11 cellular contexts compared by ENCODE assay signal in the genomic region with DNA sequence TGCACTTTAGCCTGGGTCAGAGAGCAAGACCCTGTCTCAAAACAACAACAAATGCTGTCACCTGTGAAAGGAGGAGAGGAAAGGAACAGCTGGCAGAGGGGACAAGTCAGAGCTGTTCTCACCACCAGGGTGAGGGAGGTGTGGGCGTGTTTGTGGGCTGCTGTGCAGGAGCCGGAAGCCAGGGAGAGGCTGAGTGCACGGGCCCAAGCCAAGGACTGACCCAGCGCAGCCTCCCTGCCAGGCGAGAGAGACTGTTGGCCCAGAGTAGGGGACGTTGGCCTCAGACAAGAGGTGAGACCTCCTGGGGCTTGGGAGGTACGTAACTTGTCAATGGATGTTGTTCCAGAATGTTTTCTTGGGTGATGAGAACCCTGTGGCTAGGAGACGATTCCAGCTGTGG. TPM values are rescaled to one million over a fixed set of nuclear protein-coding genes. Genes with fewer than 3 reads are reported as not detected.
DNase-seq lines count a peak whose midpoint lies in the region; ATAC-seq and TF ChIP-seq lines count a peak whose summit lies in the region.
"Had no signal": no experiment of that assay in that cellular context is flagged by ENCODE, and none has a peak within 500 bp of the region (broad histone marks: within the 10 kb centered on the region; RNA-seq: fewer than 3 reads in every experiment).

No MANE protein-coding gene starts in this region.

- no peaks in the 10 kb centered on the region for H3K36me3 ChIP-seq in left lung
- H3K36me3 ChIP-seq in tibial artery = no peaks in the 10 kb centered on the region

- no peak overlapping the region for H3K4me3 Mint-ChIP-seq in activated T-cell treated with anti-CD3 and anti-CD28 coated beads, Interleukin-2, amount 50 U/mL, for 4 hours
- H3K4me3 Mint-ChIP-seq in activated naive CD4-positive, alpha-beta T cell treated with anti-CD3 and anti-CD28 coated beads for 36 hours = no peak overlapping the region
- H3K4me3 Mint-ChIP-seq: activated naive CD4-positive, alpha-beta T cell treated with anti-CD3 and anti-CD28 coated beads, Interleukin-2, amount 50 U/mL, for 24 hours had no signal

- H3K27me3 ChIP-seq in left lung = no peaks in the 10 kb centered on the region
- H3K27me3 ChIP-seq in tibial artery = no peaks in the 10 kb centered on the region

- peaks cover 21% of the 10 kb centered on the region for H3K4me1 Mint-ChIP-seq in activated T-cell treated with anti-CD3 and anti-CD28 coated beads, Interleukin-2, amount 50 U/mL, for 4 hours (ENCODE audit: low read depth)
- peaks cover 12% of the 10 kb centered on the region for H3K4me1 Mint-ChIP-seq in activated naive CD4-positive, alpha-beta T cell treated with anti-CD3 and anti-CD28 coated beads for 36 hours (ENCODE audit: low read depth)

- CTCF ChIA-PET in activated naive CD4-positive, alpha-beta T cell treated with anti-CD3 and anti-CD28 coated beads for 36 hours (lab: Charles Lee) = interaction anchor here (0.7 to 1.3 kb wide), 2 partner anchors 89 to 310 kb away, joined by 3 read pairs; no protein-coding TSS in a partner anchor

- ATAC-seq in activated T-cell treated with anti-CD3 and anti-CD28 coated beads, Interleukin-2, amount 50 U/mL, for 4 hours = peak; percentile 58 to 77
- ATAC-seq in left lung (peak; percentile 27), esophagus mucosa (no peak)

- H3K36me3 Mint-ChIP-seq in activated T-cell treated with anti-CD3 and anti-CD28 coated beads, Interleukin-2, amount 50 U/mL, for 4 hours (ENCODE audit: insufficient read depth) = no peaks in the 10 kb centered on the region
- H3K36me3 Mint-ChIP-seq in activated naive CD4-positive, alpha-beta T cell treated with anti-CD3 and anti-CD28 coated beads for 36 hours (ENCODE audit: low read depth) = no peaks in the 10 kb centered on the region
- H3K36me3 Mint-ChIP-seq: activated naive CD4-positive, alpha-beta T cell treated with anti-CD3 and anti-CD28 coated beads, Interleukin-2, amount 50 U/mL, for 24 hours had no signal

- intact Hi-C loops in activated naive CD4-positive, alpha-beta T cell treated with anti-CD3 and anti-CD28 coated beads for 36 hours (cut with micrococcal nuclease) = no loop called here
- intact Hi-C loops in left lung (cut with DNase I) = no loop called here
- intact Hi-C loops in tibial artery (cut with DNase I; ENCODE audit: low total_unique reads) = no loop called here

- H3K9me3 Mint-ChIP-seq in activated T-cell treated with anti-CD3 and anti-CD28 coated beads, Interleukin-2, amount 50 U/mL, for 4 hours = no peaks in the 10 kb centered on the region
- no peaks in the 10 kb centered on the region for H3K9me3 Mint-ChIP-seq in activated naive CD4-positive, alpha-beta T cell treated with anti-CD3 and anti-CD28 coated beads for 36 hours
- H3K9me3 Mint-ChIP-seq: activated naive CD4-positive, alpha-beta T cell treated with anti-CD3 and anti-CD28 coated beads, Interleukin-2, amount 50 U/mL, for 24 hours had no signal

- peaks cover 4% of the 10 kb centered on the region for H3K27me3 Mint-ChIP-seq in activated T-cell treated with anti-CD3 and anti-CD28 coated beads, Interleukin-2, amount 50 U/mL, for 4 hours (ENCODE audit: low read depth)
- H3K27me3 Mint-ChIP-seq in activated naive CD4-positive, alpha-beta T cell treated with anti-CD3 and anti-CD28 coated beads for 36 hours (ENCODE audit: low read depth) = no peaks in the 10 kb centered on the region

- no peak overlapping the region for H3K27ac Mint-ChIP-seq in activated naive CD4-positive, alpha-beta T cell treated with anti-CD3 and anti-CD28 coated beads for 36 hours
- H3K27ac Mint-ChIP-seq: activated naive CD4-positive, alpha-beta T cell treated with anti-CD3 and anti-CD28 coated beads, Interleukin-2, amount 50 U/mL, for 24 hours had no signal

- no peak for DNase-seq in activated T-cell treated with anti-CD3 and anti-CD28 coated beads, Interleukin-2, amount 50 U/mL, for 4 hours
- DNase-seq in activated T-cell treated with anti-CD3 and anti-CD28 coated beads for 4 hours = no peak
- DNase-seq in activated naive CD4-positive, alpha-beta T cell treated with anti-CD3 and anti-CD28 coated beads for 36 hours = peak; percentile 24
- DNase-seq in left lung = no peak
- peak; percentile 45 to 83 for DNase-seq in tibial artery
- DNase-seq in kidney tubule cell (ENCODE audit: low spot score) = no peak
- DNase-seq in NCI-H774 (lab: John Stamatoyannopoulos, UW) = no peak
- DNase-seq: ACHN, retina had no signal

- TF ChIP-seq CTCF in left lung (IDR thresholded peaks at IDR 0.05) (no peak), tibial artery (IDR thresholded peaks at IDR 0.05) (peak; percentile 12 to 17)

- H3K27ac ChIP-seq in left lung (peak overlapping the region; percentile 47 to 63), tibial artery (peak overlapping the region; percentile 74 to 75)

- H3K4me3 ChIP-seq in left lung (no peak overlapping the region), tibial artery (no peak overlapping the region)

- H3K9me3 ChIP-seq in left lung = no peaks in the 10 kb centered on the region
- H3K9me3 ChIP-seq in tibial artery = no peaks in the 10 kb centered on the region

- H3K4me1 ChIP-seq in left lung (peaks cover 5 to 97% of the 10 kb centered on the region in 2 donors), tibial artery (peaks cover 0 to 69% (median 31%) of the 10 kb centered on the region in 4 donors)

RNA-seq across cellular contexts. Expression of a gene that starts 10.7 kb away (rescaled TPM):
- total RNA-seq in activated T-cell treated with anti-CD3 and anti-CD28 coated beads, Interleukin-2, amount 50 U/mL, for 4 hours = under 1 TPM; 0.33 to 0.47 (median 0.46) TPM
- 1 to 10 TPM in 1 of 2 experiments, under 1 TPM in 1; 0.45 to 1.1 TPM for total RNA-seq in activated naive CD4-positive, alpha-beta T cell treated with anti-CD3 and anti-CD28 coated beads for 36 hours
- total RNA-seq in left lung = 10 to 100 TPM; 36.7 to 52.4 TPM
- 33.9 TPM for total RNA-seq in esophagus mucosa

RNA-seq across cellular contexts. Expression of a gene that starts 45.8 kb away (rescaled TPM):
- total RNA-seq in activated T-cell treated with anti-CD3 and anti-CD28 coated beads, Interleukin-2, amount 50 U/mL, for 4 hours = 100 to 1,000 TPM; 261 to 278 (median 263) TPM
- total RNA-seq in activated naive CD4-positive, alpha-beta T cell treated with anti-CD3 and anti-CD28 coated beads for 36 hours = 10 to 100 TPM; 73.7 to 80.7 TPM
- 10 to 100 TPM; 34.7 to 53.8 TPM for total RNA-seq in left lung
- 42.9 TPM for total RNA-seq in esophagus mucosa

RNA-seq across cellular contexts. Expression of a gene that starts 51.0 kb away (rescaled TPM):
- not detected for total RNA-seq in activated T-cell treated with anti-CD3 and anti-CD28 coated beads, Interleukin-2, amount 50 U/mL, for 4 hours
- total RNA-seq in activated naive CD4-positive, alpha-beta T cell treated with anti-CD3 and anti-CD28 coated beads for 36 hours = not detected
- total RNA-seq in left lung = 10 to 100 TPM in 1 of 2 donors, 1 to 10 TPM in 1; 1.8 to 17.4 TPM
- total RNA-seq in esophagus mucosa = 41.6 TPM

Comparison
In these comparisons a context has a peak if more than half of its experiments do, and no peak if none do; other contexts are left out.
1. DNase-seq: peak in activated naive CD4-positive, alpha-beta T cell treated with anti-CD3 and anti-CD28 coated beads for 36 hours (single experiment) and tibial artery (2 of 2); none in activated T-cell treated with anti-CD3 and anti-CD28 coated beads, Interleukin-2, amount 50 U/mL, for 4 hours (single experiment), activated T-cell treated with anti-CD3 and anti-CD28 coated beads for 4 hours (single experiment), left lung (0 of 2), kidney tubule cell (single experiment) and NCI-H774 (single experiment).
2. CTCF ChIP-seq: peak in tibial artery (2 of 2); none in left lung (0 of 2).
3. RNA of a gene that starts 10.7 kb away (total RNA-seq): 36.7 to 52.4 TPM in left lung and 33.9 TPM in esophagus mucosa (single experiment); 0.45 to 1.1 TPM in activated naive CD4-positive, alpha-beta T cell treated with anti-CD3 and anti-CD28 coated beads for 36 hours and 0.33 to 0.47 TPM in activated T-cell treated with anti-CD3 and anti-CD28 coated beads, Interleukin-2, amount 50 U/mL, for 4 hours; every median in the first group is over 10 times any median in the second.